Comparison of ENCODE assay signal across 1 cellular context in the genomic region with DNA sequence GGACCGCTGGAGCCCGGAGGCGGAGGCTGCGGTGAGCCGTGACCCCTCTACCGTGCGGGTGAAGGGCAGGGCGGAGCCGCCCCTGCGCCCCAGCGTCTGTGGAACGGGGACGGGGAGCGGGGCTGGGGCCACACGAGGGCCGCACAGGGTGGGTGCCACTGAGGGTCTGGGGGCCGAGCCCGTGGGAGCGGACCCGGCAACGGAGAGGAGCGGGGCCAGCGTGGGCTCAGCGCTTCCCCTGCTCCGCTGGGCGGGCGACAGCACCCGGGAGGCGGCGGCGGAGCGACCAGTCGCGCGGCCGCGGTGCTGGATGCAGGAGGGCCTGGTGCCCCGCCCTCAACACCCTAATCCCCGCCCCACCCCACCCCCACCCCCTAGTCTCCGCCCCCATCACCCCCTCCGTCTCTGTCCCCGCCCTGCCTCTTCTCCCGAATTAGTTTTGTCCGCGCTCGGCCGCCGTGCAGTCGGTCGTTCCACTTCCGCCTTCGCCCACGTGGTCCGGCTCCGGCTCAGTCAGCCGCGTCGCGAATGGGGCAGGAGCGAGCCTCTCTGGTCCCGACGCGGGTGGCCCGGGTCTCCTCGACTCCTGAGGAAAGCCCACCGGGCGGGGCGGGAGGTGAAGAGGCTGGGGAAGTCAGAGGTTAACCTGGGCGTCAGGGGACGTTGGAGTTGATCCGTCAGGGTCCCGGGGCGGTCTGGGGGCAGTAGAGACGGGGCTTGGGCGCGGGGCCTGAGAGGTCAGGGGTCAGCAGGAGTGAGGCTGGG.
TF ChIP-seq lines count a peak whose summit lies in the region.

A gene (plus strand): TSS at position 512 of the 765 bp plus-strand sequence. CDS start 447 bp downstream, outside the sequence.

TF ChIP-seq in HepG2, 621 proteins besides CTCF, POLR2A, EP300 and RAD21 (continued from another document):
- TF ChIP-seq, protein P1, sequence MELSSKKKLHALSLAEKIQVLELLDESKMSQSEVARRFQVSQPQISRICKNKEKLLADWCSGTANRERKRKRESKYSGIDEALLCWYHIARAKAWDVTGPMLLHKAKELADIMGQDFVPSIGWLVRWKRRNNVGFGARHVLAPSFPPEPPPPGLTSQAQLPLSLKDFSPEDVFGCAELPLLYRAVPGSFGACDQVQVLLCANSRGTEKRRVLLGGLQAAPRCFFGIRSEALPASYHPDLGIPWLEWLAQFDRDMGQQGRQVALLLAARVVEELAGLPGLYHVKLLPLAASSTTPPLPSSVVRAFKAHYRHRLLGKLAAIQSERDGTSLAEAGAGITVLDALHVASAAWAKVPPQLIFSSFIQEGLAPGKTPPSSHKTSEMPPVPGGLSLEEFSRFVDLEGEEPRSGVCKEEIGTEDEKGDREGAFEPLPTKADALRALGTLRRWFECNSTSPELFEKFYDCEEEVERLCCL (CRISPR knock-in tag; IDR thresholded peaks at IDR 0.05; ENCODE audit: borderline replicate concordance): no peak
- TF ChIP-seq, protein P2, sequence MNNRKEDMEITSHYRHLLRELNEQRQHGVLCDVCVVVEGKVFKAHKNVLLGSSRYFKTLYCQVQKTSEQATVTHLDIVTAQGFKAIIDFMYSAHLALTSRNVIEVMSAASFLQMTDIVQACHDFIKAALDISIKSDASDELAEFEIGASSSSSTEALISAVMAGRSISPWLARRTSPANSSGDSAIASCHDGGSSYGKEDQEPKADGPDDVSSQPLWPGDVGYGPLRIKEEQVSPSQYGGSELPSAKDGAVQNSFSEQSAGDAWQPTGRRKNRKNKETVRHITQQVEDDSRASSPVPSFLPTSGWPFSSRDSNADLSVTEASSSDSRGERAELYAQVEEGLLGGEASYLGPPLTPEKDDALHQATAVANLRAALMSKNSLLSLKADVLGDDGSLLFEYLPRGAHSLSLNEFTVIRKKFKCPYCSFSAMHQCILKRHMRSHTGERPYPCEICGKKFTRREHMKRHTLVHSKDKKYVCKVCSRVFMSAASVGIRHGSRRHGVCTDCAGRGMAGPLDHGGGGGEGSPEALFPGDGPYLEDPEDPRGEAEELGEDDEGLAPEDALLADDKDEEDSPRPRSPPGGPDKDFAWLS (CRISPR knock-in tag; IDR thresholded peaks at IDR 0.05; ENCODE audit: borderline replicate concordance): no peak
- TF ChIP-seq JARID2 (CRISPR knock-in tag; IDR thresholded peaks at IDR 0.05; ENCODE audit: insufficient replicate concordance): no peak
- TF ChIP-seq, protein P3, sequence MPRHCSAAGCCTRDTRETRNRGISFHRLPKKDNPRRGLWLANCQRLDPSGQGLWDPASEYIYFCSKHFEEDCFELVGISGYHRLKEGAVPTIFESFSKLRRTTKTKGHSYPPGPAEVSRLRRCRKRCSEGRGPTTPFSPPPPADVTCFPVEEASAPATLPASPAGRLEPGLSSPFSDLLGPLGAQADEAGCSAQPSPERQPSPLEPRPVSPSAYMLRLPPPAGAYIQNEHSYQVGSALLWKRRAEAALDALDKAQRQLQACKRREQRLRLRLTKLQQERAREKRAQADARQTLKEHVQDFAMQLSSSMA (CRISPR knock-in tag; IDR thresholded peaks at IDR 0.05): 0 out of 2 replicates have a peak, but pooled peaks have one; percentile 50
- no peak for TF ChIP-seq ZSCAN22 (CRISPR knock-in tag; IDR thresholded peaks at IDR 0.05)
- no peak for TF ChIP-seq ZNF570 (CRISPR knock-in tag; IDR thresholded peaks at IDR 0.05; ENCODE audit: borderline replicate concordance)
- TF ChIP-seq, protein P4, sequence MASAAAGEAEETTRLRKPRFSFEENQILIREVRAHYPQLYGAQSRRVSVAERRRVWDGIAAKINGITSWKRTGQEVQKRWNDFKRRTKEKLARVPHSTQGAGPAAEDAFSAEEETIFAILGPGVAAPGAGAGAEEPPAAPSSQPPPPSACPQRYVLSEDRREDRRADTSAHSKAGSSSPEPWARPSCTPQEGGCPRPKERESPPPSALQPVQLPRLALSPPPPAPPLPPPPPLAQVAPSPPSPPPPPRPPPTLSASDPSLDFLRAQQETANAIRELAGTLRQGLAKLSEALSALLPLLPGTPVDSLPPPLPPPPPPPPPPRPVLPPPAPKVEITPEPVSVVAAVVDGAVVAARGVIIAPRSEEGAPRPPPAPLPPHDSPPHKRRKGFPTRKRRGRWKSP (CRISPR knock-in tag; IDR thresholded peaks at IDR 0.05): 0 out of 2 replicates have a peak, but pooled peaks have one; percentile 16
- TF ChIP-seq, protein P5, sequence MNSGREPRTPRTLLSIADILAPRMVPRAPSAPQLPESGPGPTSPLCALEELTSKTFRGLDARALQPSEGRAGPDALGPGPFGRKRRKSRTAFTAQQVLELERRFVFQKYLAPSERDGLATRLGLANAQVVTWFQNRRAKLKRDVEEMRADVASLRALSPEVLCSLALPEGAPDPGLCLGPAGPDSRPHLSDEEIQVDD (CRISPR knock-in tag; IDR thresholded peaks at IDR 0.05; ENCODE audit: borderline replicate concordance): no peak
- no peak for TF ChIP-seq ARNT (IDR thresholded peaks at IDR 0.05)
- no peak for TF ChIP-seq PCBP2 (optimal IDR thresholded peaks at IDR 0.05; ENCODE audit: low read depth, low read length, poor library complexity, severe bottlenecking)
- TF ChIP-seq ELF1 (CRISPR knock-in tag; IDR thresholded peaks at IDR 0.05): peak; percentile 98
